1 cellular context compared by ENCODE assay signal in the genomic region with DNA sequence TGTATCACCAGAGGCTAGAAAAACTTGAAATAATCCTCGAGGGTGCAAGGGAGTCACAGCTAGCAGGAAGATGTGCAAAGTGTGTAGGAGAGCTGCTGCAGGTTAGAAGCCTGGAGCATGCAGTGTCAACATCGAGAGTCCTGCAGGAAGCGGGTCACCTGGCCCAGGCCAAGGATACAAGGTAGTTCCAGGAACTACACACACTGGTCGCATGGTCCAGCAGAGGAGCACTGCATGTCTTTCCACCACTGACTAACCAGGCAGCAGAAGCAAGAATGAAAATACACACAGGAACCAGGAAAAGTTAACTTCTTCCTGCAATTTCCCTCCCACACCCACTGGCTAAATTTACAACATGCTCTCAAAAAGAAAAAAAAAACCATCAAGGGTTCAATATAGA.
TF ChIP-seq lines count a peak whose summit lies in the region.

No MANE protein-coding gene starts in this region.

TF ChIP-seq in K562, 482 proteins besides CTCF, POLR2A, EP300 and RAD21 (continued from another document):
- 0 out of 2 replicates have a peak, but pooled peaks have one; percentile 54 for TF ChIP-seq MED1 (CRISPR knock-in tag; IDR thresholded peaks at IDR 0.05; ENCODE audit: borderline replicate concordance)
